Comparison of ENCODE assay signal across 8 cellular contexts in genomic region chr15:94324117-94324826, GRCh38.
DNase-seq lines count a peak whose midpoint lies in the region; ATAC-seq and TF ChIP-seq lines count a peak whose summit lies in the region.

No MANE protein-coding gene starts in this region.

- 31% methylated on average over 17 of the region's 17 CpGs for WGBS in prostate gland

- peak; percentile 73 to 93 (median 92) for TF ChIP-seq CTCF in prostate gland (IDR thresholded peaks at IDR 0.05)

- peak overlapping the region; percentile 36; the same call in 1 of the 2 replicates for H3K9ac ChIP-seq in Karpas-422 (ENCODE audit: low read length)

- H3K79me2 ChIP-seq in Karpas-422 (ENCODE audit: low read length), result peaks cover 26% of the 10 kb centered on the region

- intact Hi-C loops in prostate gland (cut with DNase I), result loop anchor here (10.0 kb wide), 1 partner anchor 159 kb away; no protein-coding TSS in a partner anchor

- DNase-seq in GDM1 (lab: John Stamatoyannopoulos, UW) (peak; percentile 62), Karpas-422 (peak; percentile 89), RPMI7951 (ENCODE audit: low read depth) (peak; percentile 73), glomerular visceral epithelial cell (ENCODE audit: extremely low spot score) (peak; percentile 67), prostate gland (ENCODE audit: low spot score) (peak; percentile 39)
- DNase-seq in activated effector memory CD4-positive, alpha-beta T cell treated with anti-CD3 and anti-CD28 coated beads, Interleukin-2, amount 50 U/mL, for 16 hours, result peak; percentile 81

- H3K4me2 ChIP-seq in Karpas-422 (ENCODE audit: low read depth, low read length, poor library complexity, severe bottlenecking), result peak overlapping the region; percentile 50

- H3K9me3 ChIP-seq in Karpas-422 (ENCODE audit: low read length) (no peaks in the 10 kb centered on the region), prostate gland (no peaks in the 10 kb centered on the region)

- TF ChIP-seq POLR2A in prostate gland (IDR thresholded peaks at IDR 0.05), result no peak

- peaks cover 6% of the 10 kb centered on the region; the same call in 1 of the 2 replicates for H3K36me3 ChIP-seq in Karpas-422 (ENCODE audit: insufficient read depth, low read length)
- no peaks in the 10 kb centered on the region for H3K36me3 ChIP-seq in prostate gland

- ATAC-seq in GM21786 (IDR thresholded peaks at IDR 0.05; ENCODE audit: unreplicated experiment), result peak; percentile 86
- no peak for ATAC-seq in HG02970 (IDR thresholded peaks at IDR 0.05; ENCODE audit: low FRiP score, unreplicated experiment)

- H3K4me3 ChIP-seq in Karpas-422 (ENCODE audit: low read length) (no peak overlapping the region), prostate gland (no peak overlapping the region)

- no peaks in the 10 kb centered on the region for H3K9me2 ChIP-seq in Karpas-422 (replicated peaks; ENCODE audit: insufficient read depth, low read length)

- H3K27me3 ChIP-seq in Karpas-422 (ENCODE audit: low read length), result no peaks in the 10 kb centered on the region
- H3K27me3 ChIP-seq in prostate gland (replicated peaks; ENCODE audit: insufficient read depth), result no peaks in the 10 kb centered on the region

- H3K27ac ChIP-seq in Karpas-422 (ENCODE audit: low read length), result peak overlapping the region; percentile 76
- no peak overlapping the region for H3K27ac ChIP-seq in prostate gland

- H4K20me1 ChIP-seq in Karpas-422 (ENCODE audit: insufficient read depth, low read depth, low read length), result 0 out of 2 replicates have a peak, but pooled peaks cover 6% of the 10 kb centered on the region

- H3K4me1 ChIP-seq in Karpas-422 (ENCODE audit: low read length) (peaks cover 20% of the 10 kb centered on the region), prostate gland (replicated peaks) (no peaks in the 10 kb centered on the region)

- H2AFZ ChIP-seq in Karpas-422 (ENCODE audit: low read length), result no peak overlapping the region

Comparison
In these comparisons a context has a peak if more than half of its experiments do, and no peak if none do; other contexts are left out.
1. DNase-seq: peak in every context shown above with its lines; median percentile 89 in Karpas-422; 81 in activated effector memory CD4-positive, alpha-beta T cell treated with anti-CD3 and anti-CD28 coated beads, Interleukin-2, amount 50 U/mL, for 16 hours; 73 in RPMI7951; 67 in glomerular visceral epithelial cell; 62 in GDM1; 39 in prostate gland.